In the genomic region with DNA sequence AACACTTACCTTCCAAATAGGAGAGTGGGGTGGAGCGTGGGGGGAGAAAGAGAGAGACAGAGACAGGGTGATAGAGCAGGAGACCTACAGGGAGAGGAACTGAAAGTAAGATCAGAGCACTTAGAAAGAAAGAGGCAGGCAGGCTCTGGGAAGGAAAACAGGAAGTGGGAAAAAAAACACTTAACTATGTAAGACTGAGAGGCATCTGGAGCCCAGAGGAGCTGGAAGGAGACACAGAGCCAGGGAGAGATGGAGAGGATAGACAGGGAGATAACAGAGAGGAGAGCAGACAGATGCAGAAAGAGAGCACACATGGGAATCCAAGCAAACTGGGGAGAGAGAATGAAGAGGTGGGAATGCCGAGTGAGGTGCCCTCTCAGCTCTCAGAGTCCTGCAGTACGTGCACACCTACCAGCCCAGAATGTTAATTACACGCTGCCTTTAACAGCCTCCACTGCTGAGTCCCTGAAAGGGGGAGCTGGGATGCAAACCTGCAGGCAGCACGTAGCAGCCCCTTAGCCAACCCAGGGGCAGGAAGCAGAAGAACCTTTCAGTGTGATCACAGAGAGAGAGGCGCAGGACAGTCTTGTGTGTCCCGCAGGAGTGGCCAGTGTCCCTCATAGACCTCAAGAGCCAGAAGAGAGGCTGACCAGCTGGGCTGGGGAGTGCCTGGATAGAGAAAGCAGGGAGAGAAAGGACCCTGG, we compare ENCODE assay signal across 1 cellular context.
TF ChIP-seq lines count a peak whose summit lies in the region.

No MANE protein-coding gene starts in this region.

TF ChIP-seq in GM23338, 12 proteins besides CTCF, POLR2A, EP300 and RAD21 (continued from another document):
- TF ChIP-seq, protein P1, sequence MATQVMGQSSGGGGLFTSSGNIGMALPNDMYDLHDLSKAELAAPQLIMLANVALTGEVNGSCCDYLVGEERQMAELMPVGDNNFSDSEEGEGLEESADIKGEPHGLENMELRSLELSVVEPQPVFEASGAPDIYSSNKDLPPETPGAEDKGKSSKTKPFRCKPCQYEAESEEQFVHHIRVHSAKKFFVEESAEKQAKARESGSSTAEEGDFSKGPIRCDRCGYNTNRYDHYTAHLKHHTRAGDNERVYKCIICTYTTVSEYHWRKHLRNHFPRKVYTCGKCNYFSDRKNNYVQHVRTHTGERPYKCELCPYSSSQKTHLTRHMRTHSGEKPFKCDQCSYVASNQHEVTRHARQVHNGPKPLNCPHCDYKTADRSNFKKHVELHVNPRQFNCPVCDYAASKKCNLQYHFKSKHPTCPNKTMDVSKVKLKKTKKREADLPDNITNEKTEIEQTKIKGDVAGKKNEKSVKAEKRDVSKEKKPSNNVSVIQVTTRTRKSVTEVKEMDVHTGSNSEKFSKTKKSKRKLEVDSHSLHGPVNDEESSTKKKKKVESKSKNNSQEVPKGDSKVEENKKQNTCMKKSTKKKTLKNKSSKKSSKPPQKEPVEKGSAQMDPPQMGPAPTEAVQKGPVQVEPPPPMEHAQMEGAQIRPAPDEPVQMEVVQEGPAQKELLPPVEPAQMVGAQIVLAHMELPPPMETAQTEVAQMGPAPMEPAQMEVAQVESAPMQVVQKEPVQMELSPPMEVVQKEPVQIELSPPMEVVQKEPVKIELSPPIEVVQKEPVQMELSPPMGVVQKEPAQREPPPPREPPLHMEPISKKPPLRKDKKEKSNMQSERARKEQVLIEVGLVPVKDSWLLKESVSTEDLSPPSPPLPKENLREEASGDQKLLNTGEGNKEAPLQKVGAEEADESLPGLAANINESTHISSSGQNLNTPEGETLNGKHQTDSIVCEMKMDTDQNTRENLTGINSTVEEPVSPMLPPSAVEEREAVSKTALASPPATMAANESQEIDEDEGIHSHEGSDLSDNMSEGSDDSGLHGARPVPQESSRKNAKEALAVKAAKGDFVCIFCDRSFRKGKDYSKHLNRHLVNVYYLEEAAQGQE (IDR thresholded peaks at IDR 0.05; ENCODE audit: unreplicated experiment) = no peak
- TF ChIP-seq ETS1 (IDR thresholded peaks at IDR 0.05) (no peak), EZH2 (IDR thresholded peaks at IDR 0.05; ENCODE audit: low read depth, unreplicated experiment) (no peak), STAT1 (IDR thresholded peaks at IDR 0.05; ENCODE audit: unreplicated experiment) (no peak), ZNF462 (CRISPR knock-in tag; IDR thresholded peaks at IDR 0.05) (no peak), ZNF331 (CRISPR knock-in tag; IDR thresholded peaks at IDR 0.05; ENCODE audit: low read depth) (no peak), CREB1 (CRISPR knock-in tag; IDR thresholded peaks at IDR 0.05; ENCODE audit: low read depth) (no peak), POLR2AphosphoS5 (IDR thresholded peaks at IDR 0.05; ENCODE audit: low read depth) (no peak), JUNB (IDR thresholded peaks at IDR 0.05; ENCODE audit: unreplicated experiment) (no peak), ZNF114 (CRISPR knock-in tag; IDR thresholded peaks at IDR 0.05) (no peak), EZH2phosphoT487 (IDR thresholded peaks at IDR 0.05; ENCODE audit: unreplicated experiment) (no peak)
TF ChIP-seq in GM23338: peak in this region for 0.
